8 cellular contexts compared by ENCODE assay signal in the genomic region with DNA sequence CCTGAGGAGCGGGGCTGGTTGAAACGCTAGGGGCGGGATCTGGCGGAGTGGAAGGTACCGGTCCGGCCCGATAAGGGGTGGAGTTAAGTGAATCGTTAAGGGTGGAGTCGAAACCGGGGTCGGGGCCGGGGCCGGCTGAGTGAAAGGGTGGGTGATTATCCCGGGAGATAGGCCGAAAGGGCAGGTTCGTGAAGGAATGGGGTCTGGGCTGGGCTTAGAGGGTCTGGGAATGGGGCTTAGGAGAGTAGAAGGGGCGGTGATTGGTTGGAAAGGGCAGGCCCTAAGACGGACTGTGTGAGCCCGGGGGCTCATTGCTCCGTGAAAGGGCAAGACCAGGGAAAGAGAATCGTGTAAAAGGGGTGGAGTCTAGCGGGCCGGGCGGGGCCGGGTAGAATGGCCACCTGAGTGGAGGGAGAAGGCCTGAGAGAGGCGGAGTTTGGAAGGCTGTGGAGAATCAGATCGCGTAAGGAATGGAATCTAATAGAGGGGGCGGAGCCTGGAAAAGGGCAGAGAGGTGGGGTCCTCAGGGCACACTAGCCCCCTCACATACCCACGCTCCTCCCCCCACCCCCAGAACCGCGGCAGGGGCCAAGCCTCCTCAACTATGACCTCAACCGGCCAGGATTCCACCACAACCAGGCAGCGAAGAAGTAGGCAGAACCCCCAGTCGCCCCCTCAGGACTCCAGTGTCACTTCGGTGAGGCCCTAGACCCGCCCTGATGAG. TPM values are rescaled to one million over a fixed set of nuclear protein-coding genes. Genes with fewer than 3 reads are reported as not detected.
A peak's percentile ranks its signal among the peaks of the same experiment; 100 is the strongest.
DNase-seq lines count a peak whose midpoint lies in the region; ATAC-seq, FAIRE-seq and TF ChIP-seq lines count a peak whose summit lies in the region.

No MANE protein-coding gene starts in this region.

- H3K4me1 ChIP-seq in pancreas, result no peaks in the 10 kb centered on the region

- TF ChIP-seq CTCF in LNCaP clone FGC (IDR thresholded peaks at IDR 0.05; ENCODE audit: control insufficient read depth, extremely low read depth, insufficient read depth), result no peak
- no peak for TF ChIP-seq CTCF in RWPE1 (conservative IDR thresholded peaks at IDR 0.05; ENCODE audit: low read depth)
- no peak for TF ChIP-seq CTCF in pancreas (IDR thresholded peaks at IDR 0.05)

- peak overlapping the region; percentile 59 for H3K4me3 ChIP-seq in H7 (ENCODE audit: insufficient read depth, low read depth, low read length)
- H3K4me3 ChIP-seq in LNCaP clone FGC (ENCODE audit: low read depth, low read length), result peak overlapping the region; percentile 69
- H3K4me3 ChIP-seq in pancreas, result peak overlapping the region; percentile 21 to 51 (median 28)

- ATAC-seq in activated naive CD4-positive, alpha-beta T cell treated with anti-CD3 and anti-CD28 coated beads, Interleukin-2, amount 50 U/mL, for 72 hours, result peak; percentile 53 to 62
- peak; percentile 64 to 80 (median 73) for ATAC-seq in pancreas

- H3K36me3 Mint-ChIP-seq in activated naive CD4-positive, alpha-beta T cell treated with anti-CD3 and anti-CD28 coated beads, Interleukin-2, amount 50 U/mL, for 72 hours, result peaks cover 7 to 15% of the 10 kb centered on the region in 2 donors

- H3K27me3 ChIP-seq in H7 (ENCODE audit: control insufficient read depth, insufficient read depth, low read length) (no peaks in the 10 kb centered on the region), pancreas (no peaks in the 10 kb centered on the region)

- no peaks in the 10 kb centered on the region for H3K9me3 ChIP-seq in pancreas

- H3K36me3 ChIP-seq in H7 (replicated peaks; ENCODE audit: control insufficient read depth, insufficient read depth, low read length) (peaks cover 2% of the 10 kb centered on the region), pancreas (no peaks in the 10 kb centered on the region)

- peak overlapping the region; percentile 92 for H3K27ac ChIP-seq in RWPE1
- peak overlapping the region; percentile 77 to 94 (median 91) for H3K27ac ChIP-seq in pancreas

- intact Hi-C loops in head of caudate nucleus (cut with DNase I), result loop anchor here (5.0 to 10.0 kb wide), 3 partner anchors 65 to 125 kb away; a partner anchor contains a TSS
- intact Hi-C loops in pancreas (cut with DNase I), result no loop called here

- WGBS in pancreas, 2 donors, result 1 to 30% methylated on average over 35 to 36 of the region's 37 CpGs

- no peaks in the 10 kb centered on the region for H3K9me3 Mint-ChIP-seq in activated naive CD4-positive, alpha-beta T cell treated with anti-CD3 and anti-CD28 coated beads, Interleukin-2, amount 50 U/mL, for 72 hours

- H3K27ac Mint-ChIP-seq in activated naive CD4-positive, alpha-beta T cell treated with anti-CD3 and anti-CD28 coated beads, Interleukin-2, amount 50 U/mL, for 72 hours, result peak overlapping the region; percentile 96 to 99

- CTCF ChIA-PET in RWPE1 (lab: Yijun Ruan, JAX), result no interaction called here

- FAIRE-seq in pancreas (lab: Jason Lieb, UNC) (no peak), urothelium cell line (lab: Jason Lieb, UNC) (no peak)

- POLR2A ChIA-PET in RWPE1 (lab: Yijun Ruan, JAX; ENCODE audit: low non-redundant PET), result interaction anchor here (0.6 kb wide), 1 partner anchor 96 kb away, joined by 3 read pairs; a partner anchor contains a TSS

- peak; percentile 40 for DNase-seq in GM04504 (ENCODE audit: low read depth)
- peak; percentile 88 for DNase-seq in H7
- DNase-seq in LNCaP clone FGC (ENCODE audit: low read depth), result peak; percentile 65
- peak; percentile 79 for DNase-seq in RWPE1 (ENCODE audit: low spot score)
- peak; percentile 68 to 81 for DNase-seq in activated naive CD4-positive, alpha-beta T cell treated with anti-CD3 and anti-CD28 coated beads, Interleukin-2, amount 50 U/mL, for 72 hours (ENCODE audit: low spot score in 2 of 2)
- peak in 34 of 42 donors; percentile 5 to 59 (median 33) for DNase-seq in head of caudate nucleus
- DNase-seq in pancreas, result peak; percentile 80 to 91 (median 83)
- peak; percentile 84 for DNase-seq in urothelium cell line (ENCODE audit: low spot score)

RNA-seq across cellular contexts. Expression of a gene that starts 0.4 kb away (rescaled TPM):
- total RNA-seq in H7 (2014; rRNA removed; shearing (Covaris generic)), result 52.4 and 54.8 TPM in 2 replicates
- total RNA-seq in activated naive CD4-positive, alpha-beta T cell treated with anti-CD3 and anti-CD28 coated beads, Interleukin-2, amount 50 U/mL, for 72 hours, result 100 to 1,000 TPM in 1 of 2 donors, 10 to 100 TPM in 1; 77.0 to 189 TPM
- 10 to 100 TPM; 24.9 to 58.4 (median 30.9) TPM for total RNA-seq in pancreas
- polyA plus RNA-seq in pancreas, result 100 to 1,000 TPM in 1 of 2 donors, 10 to 100 TPM in 1; 81.2 to 132 TPM

RNA-seq across cellular contexts. Expression of a gene that starts 15.9 kb away (rescaled TPM):
- not detected in 2 replicates for total RNA-seq in H7 (2014; rRNA removed; shearing (Covaris generic))
- under 1 TPM in 1 of 2 donors, not detected in 1; 0.25 TPM for total RNA-seq in activated naive CD4-positive, alpha-beta T cell treated with anti-CD3 and anti-CD28 coated beads, Interleukin-2, amount 50 U/mL, for 72 hours
- total RNA-seq in pancreas, result under 1 TPM in 1 of 6 donors, not detected in 5; 0.19 TPM
- polyA plus RNA-seq in pancreas, result under 1 TPM in 1 of 2 donors, not detected in 1; 0.12 TPM

RNA-seq across cellular contexts. Expression of a gene that starts 24.1 kb away (rescaled TPM):
- total RNA-seq in H7 (2014; rRNA removed; shearing (Covaris generic)), result 0.21 TPM in 1 of 2 replicates, not detected in the other
- under 1 TPM; 0.23 to 0.31 TPM for total RNA-seq in activated naive CD4-positive, alpha-beta T cell treated with anti-CD3 and anti-CD28 coated beads, Interleukin-2, amount 50 U/mL, for 72 hours
- total RNA-seq in pancreas, result not detected
- under 1 TPM; 0.11 to 0.49 TPM for polyA plus RNA-seq in pancreas

RNA-seq across cellular contexts. Expression of a gene that starts 33.2 kb away (rescaled TPM):
- 0.59 and 1.6 TPM in 2 replicates for total RNA-seq in H7 (2014; rRNA removed; shearing (Covaris generic))
- 1 to 10 TPM; 1.0 to 2.7 TPM for total RNA-seq in activated naive CD4-positive, alpha-beta T cell treated with anti-CD3 and anti-CD28 coated beads, Interleukin-2, amount 50 U/mL, for 72 hours
- total RNA-seq in pancreas, result 10 to 100 TPM; 10.3 to 50.5 (median 20.1) TPM
- 100 to 1,000 TPM; 167 to 368 TPM for polyA plus RNA-seq in pancreas

RNA-seq across cellular contexts. Expression of a gene that starts 40.7 kb away (rescaled TPM):
- not detected in 2 replicates for total RNA-seq in H7 (2014; rRNA removed; shearing (Covaris generic))
- not detected for total RNA-seq in activated naive CD4-positive, alpha-beta T cell treated with anti-CD3 and anti-CD28 coated beads, Interleukin-2, amount 50 U/mL, for 72 hours
- total RNA-seq in pancreas, result under 1 TPM in 2 of 6 donors, not detected in 4; 0.37 to 0.72 TPM
- under 1 TPM; 0.57 to 0.99 TPM for polyA plus RNA-seq in pancreas

Comparison
In these comparisons a context has a peak if more than half of its experiments do, and no peak if none do; other contexts are left out.
1. Peak in every context shown above with its lines: DNase-seq, ATAC-seq, H3K4me3 ChIP-seq and H3K27ac ChIP-seq.
2. DNase-seq: peak in every context shown above with its lines; median percentile 88 in H7; 84 in urothelium cell line; 83 in pancreas; 79 in RWPE1; 74 in activated naive CD4-positive, alpha-beta T cell treated with anti-CD3 and anti-CD28 coated beads, Interleukin-2, amount 50 U/mL, for 72 hours; 65 in LNCaP clone FGC; 40 in GM04504; 33 in head of caudate nucleus.